ENCODE assay signal across 16 cellular contexts in the genomic region with DNA sequence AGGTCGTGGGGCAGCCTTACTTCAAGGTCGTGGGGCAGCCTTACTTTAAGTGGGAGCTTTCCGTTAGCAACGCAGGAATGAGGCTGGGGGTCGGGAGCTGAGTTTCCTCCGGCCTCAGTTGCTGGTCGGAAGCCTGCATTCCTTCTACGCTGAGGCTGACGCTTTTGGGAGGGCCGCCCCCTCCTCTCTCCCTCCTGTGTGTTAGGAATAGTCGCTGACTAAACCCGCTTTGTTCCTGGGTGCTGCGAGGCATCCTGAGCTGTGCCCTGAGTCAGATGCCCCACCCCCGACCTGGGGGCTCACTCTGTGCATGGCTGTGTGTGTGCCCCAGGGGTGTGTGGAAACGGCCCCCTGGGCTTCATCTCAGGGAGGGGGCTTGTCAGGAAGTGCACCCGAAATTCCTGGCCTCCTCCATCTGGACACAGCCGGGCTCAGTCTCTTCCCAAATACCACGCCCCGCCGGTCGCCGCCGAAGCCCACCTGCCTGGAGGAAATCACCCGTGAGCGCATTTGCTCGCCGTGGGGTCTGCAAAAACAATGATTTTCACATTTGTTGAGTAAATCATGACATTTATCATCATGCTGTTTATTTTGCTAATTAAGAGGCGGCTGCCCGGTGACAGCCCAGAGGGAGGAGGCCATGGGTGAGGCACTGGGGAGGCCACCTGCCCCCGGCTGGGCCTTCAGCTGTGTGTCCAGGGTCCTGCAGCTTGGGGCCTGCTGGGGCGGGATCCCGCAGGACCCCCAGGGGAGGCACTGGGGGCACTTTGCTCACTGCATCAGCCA.
DNase-seq lines count a peak whose midpoint lies in the region; TF ChIP-seq lines count a peak whose summit lies in the region.
"Had no signal": no experiment of that assay in that cellular context is flagged by ENCODE, and none has a peak within 500 bp of the region (broad histone marks: within the 10 kb centered on the region; RNA-seq: fewer than 3 reads in every experiment).

No MANE protein-coding gene starts in this region.

- H3K27me3 ChIP-seq in trophoblast cell (ENCODE audit: insufficient read depth, low read length) = peaks cover 2% of the 10 kb centered on the region
- H3K27me3 ChIP-seq: BE2C had no signal

- H3K79me1 ChIP-seq in trophoblast cell (ENCODE audit: low read length) = no peaks in the 10 kb centered on the region

- H2AFZ ChIP-seq in trophoblast cell (ENCODE audit: insufficient read depth, low read length, poor library complexity) = no peak overlapping the region
- H2AFZ ChIP-seq: GM23248 had no signal

- no peak overlapping the region for H3K4ac ChIP-seq in trophoblast cell (ENCODE audit: low read depth, low read length)

- H3K27ac ChIP-seq in coronary artery (peak overlapping the region; percentile 95 to 99), trophoblast cell (ENCODE audit: low read depth, low read length) (no peak overlapping the region)
- H3K27ac ChIP-seq: GM23248 had no signal

- H2BK12ac ChIP-seq in trophoblast cell (ENCODE audit: low read length) = no peak overlapping the region

- H4K12ac ChIP-seq in trophoblast cell (ENCODE audit: low read depth, low read length) = no peak overlapping the region

- no peaks in the 10 kb centered on the region for H3K4me1 ChIP-seq in trophoblast cell (ENCODE audit: control insufficient read depth in 1 of 2, insufficient read depth in 2 of 2, low read length in 2 of 2)
- H3K4me1 ChIP-seq: BE2C had no signal

- peaks cover 28% of the 10 kb centered on the region for H3K9me3 ChIP-seq in trophoblast cell (ENCODE audit: insufficient read depth, low read depth, low read length)
- H3K9me3 ChIP-seq: BE2C had no signal

- H3K36me3 ChIP-seq in trophoblast cell (ENCODE audit: control insufficient read depth in 1 of 2, insufficient read depth in 2 of 2, low read length in 2 of 2) = no peaks in the 10 kb centered on the region
- H3K36me3 ChIP-seq: BE2C had no signal

- H3K79me2 ChIP-seq in trophoblast cell (ENCODE audit: control insufficient read depth, insufficient read depth, low read length, poor library complexity) = no peaks in the 10 kb centered on the region

- H4K91ac ChIP-seq in trophoblast cell (ENCODE audit: low read depth, low read length) = no peak overlapping the region

- WGBS in trophoblast cell (ENCODE audit: extremely low coverage, insufficient coverage, insufficient read length) = no CpG with 5 or more reads among the region's 32 CpGs

- H3K9ac ChIP-seq in trophoblast cell (ENCODE audit: low read length) = no peak overlapping the region
- H3K9ac ChIP-seq: GM23248 had no signal

- H2BK120ac ChIP-seq in trophoblast cell (ENCODE audit: insufficient read depth, low read length, poor library complexity) = no peak overlapping the region

- DNase-seq in NCI-H774 (lab: John Stamatoyannopoulos, UW) (peak; percentile 26), coronary artery (ENCODE audit: low spot score) (no peak), trophoblast cell (no peak), NCI-H510A treated with DMSO at 0.1 percent for 48 hours (lab: John Stamatoyannopoulos, UW) (no peak), OCI-M1 (lab: John Stamatoyannopoulos, UW) (no peak), putamen (ENCODE audit: low spot score) (no peak), NCI-H510A (lab: John Stamatoyannopoulos, UW) (no peak)
- DNase-seq: BE2C, DND-41, GDM1, GM23248, IMR-90, NCI-H1417, NCI-H2029, NCI-H2171 treated with DMSO at 0.1 percent for 48 hours, RPMI8226 had no signal

- no peak overlapping the region for H2AK5ac ChIP-seq in trophoblast cell (ENCODE audit: low read length)

- no peak overlapping the region for H2BK5ac ChIP-seq in trophoblast cell (ENCODE audit: low read depth, low read length, poor library complexity)

- no peak for TF ChIP-seq CTCF in coronary artery (IDR thresholded peaks at IDR 0.05)

- H4K8ac ChIP-seq in trophoblast cell (ENCODE audit: low read depth, low read length) = no peak overlapping the region

- H3K18ac ChIP-seq in trophoblast cell (ENCODE audit: low read length) = no peak overlapping the region

- no peak overlapping the region for H3K14ac ChIP-seq in trophoblast cell (ENCODE audit: low read length)

- H3K4me3 ChIP-seq in coronary artery (no peak overlapping the region), trophoblast cell (ENCODE audit: low read depth, low read length) (peak overlapping the region; percentile 35)
- H3K4me3 ChIP-seq: GM23248 had no signal

- no peak overlapping the region for H3K23ac ChIP-seq in trophoblast cell (ENCODE audit: low read length)

- no peak overlapping the region for H3K4me2 ChIP-seq in trophoblast cell (ENCODE audit: low read length)
